Comparison of ENCODE assay signal across 1 cellular context in the genomic region with DNA sequence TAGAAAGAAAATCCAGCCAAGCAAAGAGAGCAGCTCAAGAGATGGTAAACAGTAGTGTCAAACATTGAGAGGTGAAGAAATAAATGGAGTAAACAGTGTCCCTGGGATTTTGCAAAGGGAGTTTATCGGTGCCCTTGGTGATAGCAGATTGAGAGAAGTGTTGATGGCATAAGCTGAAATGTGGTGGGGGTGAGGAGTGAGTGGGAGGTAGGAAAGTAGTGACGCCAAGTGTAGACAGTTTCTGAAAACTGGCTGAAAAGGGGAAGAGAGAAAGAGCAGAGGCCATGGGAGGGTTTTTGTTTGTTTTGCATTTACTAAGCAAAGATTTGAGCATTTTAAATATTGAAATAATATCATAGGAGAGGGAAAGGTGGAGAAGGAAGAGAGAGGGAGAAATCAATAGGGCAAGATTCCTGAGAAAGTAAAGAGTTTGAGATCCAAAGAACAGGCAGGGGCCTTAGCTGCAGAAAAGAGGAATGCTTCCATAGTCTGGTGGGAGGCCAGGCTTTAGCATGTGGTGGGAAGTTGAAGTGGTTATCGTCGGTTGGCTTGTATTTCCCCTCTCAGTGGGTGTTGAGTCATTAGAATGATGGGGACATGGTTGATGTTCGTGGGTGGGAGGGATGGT.
A peak's percentile ranks its signal among the peaks of the same experiment; 100 is the strongest.
TF ChIP-seq lines count a peak whose summit lies in the region.

No MANE protein-coding gene starts in this region.

TF ChIP-seq in GM12878, 131 proteins besides CTCF, POLR2A, EP300 and RAD21 (continued from another document and continues in another):
- TF ChIP-seq, protein P1, sequence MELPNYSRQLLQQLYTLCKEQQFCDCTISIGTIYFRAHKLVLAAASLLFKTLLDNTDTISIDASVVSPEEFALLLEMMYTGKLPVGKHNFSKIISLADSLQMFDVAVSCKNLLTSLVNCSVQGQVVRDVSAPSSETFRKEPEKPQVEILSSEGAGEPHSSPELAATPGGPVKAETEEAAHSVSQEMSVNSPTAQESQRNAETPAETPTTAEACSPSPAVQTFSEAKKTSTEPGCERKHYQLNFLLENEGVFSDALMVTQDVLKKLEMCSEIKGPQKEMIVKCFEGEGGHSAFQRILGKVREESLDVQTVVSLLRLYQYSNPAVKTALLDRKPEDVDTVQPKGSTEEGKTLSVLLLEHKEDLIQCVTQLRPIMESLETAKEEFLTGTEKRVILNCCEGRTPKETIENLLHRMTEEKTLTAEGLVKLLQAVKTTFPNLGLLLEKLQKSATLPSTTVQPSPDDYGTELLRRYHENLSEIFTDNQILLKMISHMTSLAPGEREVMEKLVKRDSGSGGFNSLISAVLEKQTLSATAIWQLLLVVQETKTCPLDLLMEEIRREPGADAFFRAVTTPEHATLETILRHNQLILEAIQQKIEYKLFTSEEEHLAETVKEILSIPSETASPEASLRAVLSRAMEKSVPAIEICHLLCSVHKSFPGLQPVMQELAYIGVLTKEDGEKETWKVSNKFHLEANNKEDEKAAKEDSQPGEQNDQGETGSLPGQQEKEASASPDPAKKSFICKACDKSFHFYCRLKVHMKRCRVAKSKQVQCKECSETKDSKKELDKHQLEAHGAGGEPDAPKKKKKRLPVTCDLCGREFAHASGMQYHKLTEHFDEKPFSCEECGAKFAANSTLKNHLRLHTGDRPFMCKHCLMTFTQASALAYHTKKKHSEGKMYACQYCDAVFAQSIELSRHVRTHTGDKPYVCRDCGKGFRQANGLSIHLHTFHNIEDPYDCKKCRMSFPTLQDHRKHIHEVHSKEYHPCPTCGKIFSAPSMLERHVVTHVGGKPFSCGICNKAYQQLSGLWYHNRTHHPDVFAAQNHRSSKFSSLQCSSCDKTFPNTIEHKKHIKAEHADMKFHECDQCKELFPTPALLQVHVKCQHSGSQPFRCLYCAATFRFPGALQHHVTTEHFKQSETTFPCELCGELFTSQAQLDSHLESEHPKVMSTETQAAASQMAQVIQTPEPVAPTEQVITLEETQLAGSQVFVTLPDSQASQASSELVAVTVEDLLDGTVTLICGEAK (IDR thresholded peaks at IDR 0.05; ENCODE audit: borderline replicate concordance), result no peak
- TF ChIP-seq RAD51 (IDR thresholded peaks at IDR 0.05), result peak; percentile 38; the same call in 1 of the 2 replicates
- 0 out of 2 replicates have a peak, but pooled peaks have one; percentile 60 for TF ChIP-seq RCOR1 (conservative IDR thresholded peaks at IDR 0.05; ENCODE audit: low read depth, low read length)
- TF ChIP-seq CBX3 (IDR thresholded peaks at IDR 0.05; ENCODE audit: borderline replicate concordance, low read depth), result no peak
- peak; percentile 79 for TF ChIP-seq NFIC (IDR thresholded peaks at IDR 0.05; ENCODE audit: low read depth, low read length)
- TF ChIP-seq SUPT20H (IDR thresholded peaks at IDR 0.05; ENCODE audit: borderline replicate concordance, control insufficient read depth, low read depth, low read length), result no peak
- peak; percentile 96 for TF ChIP-seq IKZF2 (IDR thresholded peaks at IDR 0.05)
- TF ChIP-seq, protein P2, sequence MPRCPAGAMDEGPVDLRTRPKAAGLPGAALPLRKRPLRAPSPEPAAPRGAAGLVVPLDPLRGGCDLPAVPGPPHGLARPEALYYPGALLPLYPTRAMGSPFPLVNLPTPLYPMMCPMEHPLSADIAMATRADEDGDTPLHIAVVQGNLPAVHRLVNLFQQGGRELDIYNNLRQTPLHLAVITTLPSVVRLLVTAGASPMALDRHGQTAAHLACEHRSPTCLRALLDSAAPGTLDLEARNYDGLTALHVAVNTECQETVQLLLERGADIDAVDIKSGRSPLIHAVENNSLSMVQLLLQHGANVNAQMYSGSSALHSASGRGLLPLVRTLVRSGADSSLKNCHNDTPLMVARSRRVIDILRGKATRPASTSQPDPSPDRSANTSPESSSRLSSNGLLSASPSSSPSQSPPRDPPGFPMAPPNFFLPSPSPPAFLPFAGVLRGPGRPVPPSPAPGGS (IDR thresholded peaks at IDR 0.05; ENCODE audit: borderline replicate concordance, insufficient read depth, low read depth, low read length, poor library complexity, severe bottlenecking), result no peak
- TF ChIP-seq, protein P3, sequence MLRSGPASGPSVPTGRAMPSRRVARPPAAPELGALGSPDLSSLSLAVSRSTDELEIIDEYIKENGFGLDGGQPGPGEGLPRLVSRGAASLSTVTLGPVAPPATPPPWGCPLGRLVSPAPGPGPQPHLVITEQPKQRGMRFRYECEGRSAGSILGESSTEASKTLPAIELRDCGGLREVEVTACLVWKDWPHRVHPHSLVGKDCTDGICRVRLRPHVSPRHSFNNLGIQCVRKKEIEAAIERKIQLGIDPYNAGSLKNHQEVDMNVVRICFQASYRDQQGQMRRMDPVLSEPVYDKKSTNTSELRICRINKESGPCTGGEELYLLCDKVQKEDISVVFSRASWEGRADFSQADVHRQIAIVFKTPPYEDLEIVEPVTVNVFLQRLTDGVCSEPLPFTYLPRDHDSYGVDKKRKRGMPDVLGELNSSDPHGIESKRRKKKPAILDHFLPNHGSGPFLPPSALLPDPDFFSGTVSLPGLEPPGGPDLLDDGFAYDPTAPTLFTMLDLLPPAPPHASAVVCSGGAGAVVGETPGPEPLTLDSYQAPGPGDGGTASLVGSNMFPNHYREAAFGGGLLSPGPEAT (IDR thresholded peaks at IDR 0.05; ENCODE audit: low read depth), result peak; percentile 85
- no peak for TF ChIP-seq ESRRA (IDR thresholded peaks at IDR 0.05; ENCODE audit: low read length)
- no peak for TF ChIP-seq POLR2AphosphoS5 (IDR thresholded peaks at IDR 0.05; ENCODE audit: low read length)
- no peak for TF ChIP-seq MYB (IDR thresholded peaks at IDR 0.05; ENCODE audit: borderline replicate concordance, low read depth, low read length)
- no peak for TF ChIP-seq SIX5 (IDR thresholded peaks at IDR 0.05; ENCODE audit: low read depth, low read length, severe bottlenecking)
- peak; percentile 68 for TF ChIP-seq RUNX3 (IDR thresholded peaks at IDR 0.05; ENCODE audit: low read length)
- TF ChIP-seq, protein P4, sequence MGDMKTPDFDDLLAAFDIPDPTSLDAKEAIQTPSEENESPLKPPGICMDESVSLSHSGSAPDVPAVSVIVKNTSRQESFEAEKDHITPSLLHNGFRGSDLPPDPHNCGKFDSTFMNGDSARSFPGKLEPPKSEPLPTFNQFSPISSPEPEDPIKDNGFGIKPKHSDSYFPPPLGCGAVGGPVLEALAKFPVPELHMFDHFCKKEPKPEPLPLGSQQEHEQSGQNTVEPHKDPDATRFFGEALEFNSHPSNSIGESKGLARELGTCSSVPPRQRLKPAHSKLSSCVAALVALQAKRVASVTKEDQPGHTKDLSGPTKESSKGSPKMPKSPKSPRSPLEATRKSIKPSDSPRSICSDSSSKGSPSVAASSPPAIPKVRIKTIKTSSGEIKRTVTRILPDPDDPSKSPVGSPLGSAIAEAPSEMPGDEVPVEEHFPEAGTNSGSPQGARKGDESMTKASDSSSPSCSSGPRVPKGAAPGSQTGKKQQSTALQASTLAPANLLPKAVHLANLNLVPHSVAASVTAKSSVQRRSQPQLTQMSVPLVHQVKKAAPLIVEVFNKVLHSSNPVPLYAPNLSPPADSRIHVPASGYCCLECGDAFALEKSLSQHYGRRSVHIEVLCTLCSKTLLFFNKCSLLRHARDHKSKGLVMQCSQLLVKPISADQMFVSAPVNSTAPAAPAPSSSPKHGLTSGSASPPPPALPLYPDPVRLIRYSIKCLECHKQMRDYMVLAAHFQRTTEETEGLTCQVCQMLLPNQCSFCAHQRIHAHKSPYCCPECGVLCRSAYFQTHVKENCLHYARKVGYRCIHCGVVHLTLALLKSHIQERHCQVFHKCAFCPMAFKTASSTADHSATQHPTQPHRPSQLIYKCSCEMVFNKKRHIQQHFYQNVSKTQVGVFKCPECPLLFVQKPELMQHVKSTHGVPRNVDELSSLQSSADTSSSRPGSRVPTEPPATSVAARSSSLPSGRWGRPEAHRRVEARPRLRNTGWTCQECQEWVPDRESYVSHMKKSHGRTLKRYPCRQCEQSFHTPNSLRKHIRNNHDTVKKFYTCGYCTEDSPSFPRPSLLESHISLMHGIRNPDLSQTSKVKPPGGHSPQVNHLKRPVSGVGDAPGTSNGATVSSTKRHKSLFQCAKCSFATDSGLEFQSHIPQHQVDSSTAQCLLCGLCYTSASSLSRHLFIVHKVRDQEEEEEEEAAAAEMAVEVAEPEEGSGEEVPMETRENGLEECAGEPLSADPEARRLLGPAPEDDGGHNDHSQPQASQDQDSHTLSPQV (IDR thresholded peaks at IDR 0.05), result no peak
- TF ChIP-seq, protein P5, sequence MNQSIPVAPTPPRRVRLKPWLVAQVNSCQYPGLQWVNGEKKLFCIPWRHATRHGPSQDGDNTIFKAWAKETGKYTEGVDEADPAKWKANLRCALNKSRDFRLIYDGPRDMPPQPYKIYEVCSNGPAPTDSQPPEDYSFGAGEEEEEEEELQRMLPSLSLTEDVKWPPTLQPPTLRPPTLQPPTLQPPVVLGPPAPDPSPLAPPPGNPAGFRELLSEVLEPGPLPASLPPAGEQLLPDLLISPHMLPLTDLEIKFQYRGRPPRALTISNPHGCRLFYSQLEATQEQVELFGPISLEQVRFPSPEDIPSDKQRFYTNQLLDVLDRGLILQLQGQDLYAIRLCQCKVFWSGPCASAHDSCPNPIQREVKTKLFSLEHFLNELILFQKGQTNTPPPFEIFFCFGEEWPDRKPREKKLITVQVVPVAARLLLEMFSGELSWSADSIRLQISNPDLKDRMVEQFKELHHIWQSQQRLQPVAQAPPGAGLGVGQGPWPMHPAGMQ (IDR thresholded peaks at IDR 0.05; ENCODE audit: borderline replicate concordance), result no peak
- peak; percentile 80; the same call in 1 of the 2 replicates for TF ChIP-seq NR2F1 (conservative IDR thresholded peaks at IDR 0.05)
- peak; percentile 88 for TF ChIP-seq BMI1 (IDR thresholded peaks at IDR 0.05; ENCODE audit: borderline replicate concordance)
- peak; percentile 90 for TF ChIP-seq HDGF (IDR thresholded peaks at IDR 0.05)
- TF ChIP-seq WRNIP1 (IDR thresholded peaks at IDR 0.05; ENCODE audit: borderline replicate concordance, low read depth, low read length), result no peak
- TF ChIP-seq CREB1 (IDR thresholded peaks at IDR 0.05; ENCODE audit: low read depth), result peak; percentile 68; the same call in 1 of the 2 replicates
- TF ChIP-seq MXI1 (IDR thresholded peaks at IDR 0.05; ENCODE audit: low read depth, low read length), result peak; percentile 28; the same call in 1 of the 2 replicates
- peak; percentile 95 for TF ChIP-seq MTA2 (IDR thresholded peaks at IDR 0.05; ENCODE audit: low read depth)
- TF ChIP-seq IKZF1 (conservative IDR thresholded peaks at IDR 0.05), result peak; percentile 95
- TF ChIP-seq, protein P6, sequence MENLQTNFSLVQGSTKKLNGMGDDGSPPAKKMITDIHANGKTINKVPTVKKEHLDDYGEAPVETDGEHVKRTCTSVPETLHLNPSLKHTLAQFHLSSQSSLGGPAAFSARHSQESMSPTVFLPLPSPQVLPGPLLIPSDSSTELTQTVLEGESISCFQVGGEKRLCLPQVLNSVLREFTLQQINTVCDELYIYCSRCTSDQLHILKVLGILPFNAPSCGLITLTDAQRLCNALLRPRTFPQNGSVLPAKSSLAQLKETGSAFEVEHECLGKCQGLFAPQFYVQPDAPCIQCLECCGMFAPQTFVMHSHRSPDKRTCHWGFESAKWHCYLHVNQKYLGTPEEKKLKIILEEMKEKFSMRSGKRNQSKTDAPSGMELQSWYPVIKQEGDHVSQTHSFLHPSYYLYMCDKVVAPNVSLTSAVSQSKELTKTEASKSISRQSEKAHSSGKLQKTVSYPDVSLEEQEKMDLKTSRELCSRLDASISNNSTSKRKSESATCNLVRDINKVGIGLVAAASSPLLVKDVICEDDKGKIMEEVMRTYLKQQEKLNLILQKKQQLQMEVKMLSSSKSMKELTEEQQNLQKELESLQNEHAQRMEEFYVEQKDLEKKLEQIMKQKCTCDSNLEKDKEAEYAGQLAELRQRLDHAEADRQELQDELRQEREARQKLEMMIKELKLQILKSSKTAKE (IDR thresholded peaks at IDR 0.05; ENCODE audit: low read depth, poor library complexity, severe bottlenecking), result peak; percentile 70
- TF ChIP-seq, protein P7, sequence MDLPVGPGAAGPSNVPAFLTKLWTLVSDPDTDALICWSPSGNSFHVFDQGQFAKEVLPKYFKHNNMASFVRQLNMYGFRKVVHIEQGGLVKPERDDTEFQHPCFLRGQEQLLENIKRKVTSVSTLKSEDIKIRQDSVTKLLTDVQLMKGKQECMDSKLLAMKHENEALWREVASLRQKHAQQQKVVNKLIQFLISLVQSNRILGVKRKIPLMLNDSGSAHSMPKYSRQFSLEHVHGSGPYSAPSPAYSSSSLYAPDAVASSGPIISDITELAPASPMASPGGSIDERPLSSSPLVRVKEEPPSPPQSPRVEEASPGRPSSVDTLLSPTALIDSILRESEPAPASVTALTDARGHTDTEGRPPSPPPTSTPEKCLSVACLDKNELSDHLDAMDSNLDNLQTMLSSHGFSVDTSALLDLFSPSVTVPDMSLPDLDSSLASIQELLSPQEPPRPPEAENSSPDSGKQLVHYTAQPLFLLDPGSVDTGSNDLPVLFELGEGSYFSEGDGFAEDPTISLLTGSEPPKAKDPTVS (IDR thresholded peaks at IDR 0.05; ENCODE audit: low read depth, low read length), result no peak
- peak; percentile 49 for TF ChIP-seq MEF2B (IDR thresholded peaks at IDR 0.05; ENCODE audit: partially characterized antibody, poor library complexity, severe bottlenecking)
- peak; percentile 29; the same call in 1 of the 2 replicates for TF ChIP-seq FOXK2 (IDR thresholded peaks at IDR 0.05)
- TF ChIP-seq CHD2 (IDR thresholded peaks at IDR 0.05; ENCODE audit: borderline replicate concordance, low read depth, low read length), result peak; percentile 57; the same call in 1 of the 2 replicates
- TF ChIP-seq SMC3 (IDR thresholded peaks at IDR 0.05; ENCODE audit: borderline replicate concordance, low read length), result no peak
- TF ChIP-seq, protein P8, sequence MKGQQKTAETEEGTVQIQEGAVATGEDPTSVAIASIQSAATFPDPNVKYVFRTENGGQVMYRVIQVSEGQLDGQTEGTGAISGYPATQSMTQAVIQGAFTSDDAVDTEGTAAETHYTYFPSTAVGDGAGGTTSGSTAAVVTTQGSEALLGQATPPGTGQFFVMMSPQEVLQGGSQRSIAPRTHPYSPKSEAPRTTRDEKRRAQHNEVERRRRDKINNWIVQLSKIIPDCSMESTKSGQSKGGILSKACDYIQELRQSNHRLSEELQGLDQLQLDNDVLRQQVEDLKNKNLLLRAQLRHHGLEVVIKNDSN (IDR thresholded peaks at IDR 0.05; ENCODE audit: borderline replicate concordance, extremely low read length, insufficient read depth, low read depth, low read length), result no peak
- TF ChIP-seq, protein P9, sequence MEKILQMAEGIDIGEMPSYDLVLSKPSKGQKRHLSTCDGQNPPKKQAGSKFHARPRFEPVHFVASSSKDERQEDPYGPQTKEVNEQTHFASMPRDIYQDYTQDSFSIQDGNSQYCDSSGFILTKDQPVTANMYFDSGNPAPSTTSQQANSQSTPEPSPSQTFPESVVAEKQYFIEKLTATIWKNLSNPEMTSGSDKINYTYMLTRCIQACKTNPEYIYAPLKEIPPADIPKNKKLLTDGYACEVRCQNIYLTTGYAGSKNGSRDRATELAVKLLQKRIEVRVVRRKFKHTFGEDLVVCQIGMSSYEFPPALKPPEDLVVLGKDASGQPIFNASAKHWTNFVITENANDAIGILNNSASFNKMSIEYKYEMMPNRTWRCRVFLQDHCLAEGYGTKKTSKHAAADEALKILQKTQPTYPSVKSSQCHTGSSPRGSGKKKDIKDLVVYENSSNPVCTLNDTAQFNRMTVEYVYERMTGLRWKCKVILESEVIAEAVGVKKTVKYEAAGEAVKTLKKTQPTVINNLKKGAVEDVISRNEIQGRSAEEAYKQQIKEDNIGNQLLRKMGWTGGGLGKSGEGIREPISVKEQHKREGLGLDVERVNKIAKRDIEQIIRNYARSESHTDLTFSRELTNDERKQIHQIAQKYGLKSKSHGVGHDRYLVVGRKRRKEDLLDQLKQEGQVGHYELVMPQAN (conservative IDR thresholded peaks at IDR 0.05), result 0 out of 2 replicates have a peak, but pooled peaks have one; percentile 11
- TF ChIP-seq SMARCA5 (IDR thresholded peaks at IDR 0.05), result no peak
- TF ChIP-seq ZNF217 (IDR thresholded peaks at IDR 0.05), result peak; percentile 63; the same call in 1 of the 2 replicates
- TF ChIP-seq BACH1 (IDR thresholded peaks at IDR 0.05; ENCODE audit: borderline replicate concordance), result peak; percentile 18; the same call in 1 of the 2 replicates
- TF ChIP-seq EED (IDR thresholded peaks at IDR 0.05; ENCODE audit: low read depth), result peak; percentile 84
- TF ChIP-seq YY1 (IDR thresholded peaks at IDR 0.05; ENCODE audit: low read depth, low read length), result no peak
